In the genomic region with DNA sequence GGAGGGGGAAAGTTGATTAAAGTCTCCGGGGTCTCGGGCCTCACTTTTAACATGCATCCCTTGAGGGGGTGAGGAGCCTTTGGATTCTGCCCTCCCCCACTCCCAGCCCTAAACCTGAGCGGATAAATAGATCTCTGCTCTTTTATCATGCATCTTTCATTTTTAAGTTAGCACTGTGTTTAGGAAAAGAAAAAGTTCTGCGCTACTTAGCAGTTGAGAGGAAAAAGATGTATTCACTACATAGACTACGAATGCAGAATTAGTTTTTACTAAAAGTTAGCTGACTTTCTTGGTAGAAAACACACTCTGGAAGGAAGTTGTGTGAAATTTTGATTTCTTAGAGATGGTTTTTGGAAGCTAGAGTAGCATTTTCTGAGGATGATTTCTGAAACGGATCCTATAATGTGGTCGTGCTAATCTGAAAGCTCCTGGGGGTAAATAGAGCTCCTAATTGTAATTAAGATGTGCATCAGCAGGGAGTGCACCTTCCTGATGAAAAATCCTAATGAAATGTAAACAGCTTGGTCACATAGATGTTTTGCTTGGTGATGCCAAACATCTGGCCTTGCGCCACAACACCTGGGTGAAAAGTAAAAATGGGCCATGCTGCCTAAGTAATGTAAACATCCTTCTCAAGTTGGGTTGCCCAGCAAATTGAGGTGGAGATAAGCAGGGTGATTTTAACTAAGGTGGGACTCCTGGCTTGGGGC, we compare ENCODE assay signal across 9 cellular contexts. TPM values are rescaled to one million over a fixed set of nuclear protein-coding genes. Genes with fewer than 3 reads are reported as not detected.
DNase-seq lines count a peak whose midpoint lies in the region; ATAC-seq and TF ChIP-seq lines count a peak whose summit lies in the region.
"Had no signal": no experiment of that assay in that cellular context is flagged by ENCODE, and none has a peak within 500 bp of the region (broad histone marks: within the 10 kb centered on the region; RNA-seq: fewer than 3 reads in every experiment).

No MANE protein-coding gene starts in this region.

- peaks cover 16% of the 10 kb centered on the region for H3K4me1 Mint-ChIP-seq in activated naive CD4-positive, alpha-beta T cell treated with anti-CD3 and anti-CD28 coated beads, Interleukin-2, amount 50 U/mL, for 24 hours
- H3K4me1 Mint-ChIP-seq in brain (peaks cover 62% of the 10 kb centered on the region), CD14-positive monocyte (peaks cover 18% of the 10 kb centered on the region)

- no peaks in the 10 kb centered on the region for H3K36me3 ChIP-seq in lower lobe of right lung
- no peaks in the 10 kb centered on the region for H3K36me3 ChIP-seq in upper lobe of left lung

- peaks cover 59% of the 10 kb centered on the region for H3K27me3 Mint-ChIP-seq in activated naive CD4-positive, alpha-beta T cell treated with anti-CD3 and anti-CD28 coated beads, Interleukin-2, amount 50 U/mL, for 24 hours
- H3K27me3 Mint-ChIP-seq in brain: peaks cover 27% of the 10 kb centered on the region
- H3K27me3 Mint-ChIP-seq in CD14-positive monocyte (ENCODE audit: low read depth in 3 of 3): peaks cover 52 to 76% (median 55%) of the 10 kb centered on the region in 3 donors

- no peak for TF ChIP-seq EP300 in upper lobe of left lung (IDR thresholded peaks at IDR 0.05)

- H3K27me3 ChIP-seq in lower lobe of right lung (ENCODE audit: low read depth): peaks cover 20% of the 10 kb centered on the region
- H3K27me3 ChIP-seq in upper lobe of left lung: peaks cover 0 to 9% (median 2%) of the 10 kb centered on the region in 4 donors

- intact Hi-C loops in lower lobe of right lung (cut with DNase I): no loop called here
- intact Hi-C loops in CD14-positive monocyte (cut with micrococcal nuclease): no loop called here

- H3K9me3 Mint-ChIP-seq in activated naive CD4-positive, alpha-beta T cell treated with anti-CD3 and anti-CD28 coated beads, Interleukin-2, amount 50 U/mL, for 24 hours: no peaks in the 10 kb centered on the region
- H3K9me3 Mint-ChIP-seq in brain: no peaks in the 10 kb centered on the region
- H3K9me3 Mint-ChIP-seq in CD14-positive monocyte: peaks cover 0 to 11% (median 6%) of the 10 kb centered on the region in 7 donors

- H3K27ac Mint-ChIP-seq in activated naive CD4-positive, alpha-beta T cell treated with anti-CD3 and anti-CD28 coated beads, Interleukin-2, amount 50 U/mL, for 24 hours: no peak overlapping the region
- H3K27ac Mint-ChIP-seq in brain (peak overlapping the region; percentile 91 to 96 (median 94)), CD14-positive monocyte (no peak overlapping the region)

- TF ChIP-seq POLR2A in upper lobe of left lung (IDR thresholded peaks at IDR 0.05): no peak

- ATAC-seq in lower lobe of right lung: no peak
- no peak for ATAC-seq in upper lobe of left lung (ENCODE audit: low FRiP score in 2 of 2)

- H3K36me3 Mint-ChIP-seq in activated naive CD4-positive, alpha-beta T cell treated with anti-CD3 and anti-CD28 coated beads, Interleukin-2, amount 50 U/mL, for 24 hours: peaks cover 2% of the 10 kb centered on the region
- H3K36me3 Mint-ChIP-seq in brain (no peaks in the 10 kb centered on the region), CD14-positive monocyte (peaks cover 0 to 4% of the 10 kb centered on the region in 2 donors)

- H3K27ac ChIP-seq in lower lobe of right lung (peak overlapping the region; percentile 78), upper lobe of left lung (peak overlapping the region in 1 of 4 donors; percentile 79)

- TF ChIP-seq CTCF in brain (conservative IDR thresholded peaks at IDR 0.05): no peak
- TF ChIP-seq CTCF in lower lobe of right lung (IDR thresholded peaks at IDR 0.05): no peak
- TF ChIP-seq CTCF in upper lobe of left lung (IDR thresholded peaks at IDR 0.05): no peak
- TF ChIP-seq CTCF in CD14-positive monocyte (IDR thresholded peaks at IDR 0.05): no peak

- DNase-seq in activated naive CD4-positive, alpha-beta T cell treated with anti-CD3 and anti-CD28 coated beads, Interleukin-2, amount 50 U/mL, for 16 hours: no peak
- DNase-seq in lower lobe of right lung (no peak), upper lobe of left lung (no peak), amniotic stem cell (lab: John Stamatoyannopoulos, UW) (no peak), CD14-positive monocyte (ENCODE audit: low spot score) (no peak)
- no peak for DNase-seq in NK-92 treated with Interleukin-12 subunit alpha and Interleukin-12 subunit beta, amount 100 ng/mL, for 24 hours (lab: John Stamatoyannopoulos, UW)
- DNase-seq: DND-41 had no signal

- H3K9me3 ChIP-seq in lower lobe of right lung (no peaks in the 10 kb centered on the region), upper lobe of left lung (no peaks in the 10 kb centered on the region)

- H3K4me3 Mint-ChIP-seq in activated naive CD4-positive, alpha-beta T cell treated with anti-CD3 and anti-CD28 coated beads, Interleukin-2, amount 50 U/mL, for 24 hours: peak overlapping the region; percentile 62
- H3K4me3 Mint-ChIP-seq in brain: peak overlapping the region; percentile 93 to 96 (median 95)
- peak overlapping the region in 1 of 2 donors; percentile 90 for H3K4me3 Mint-ChIP-seq in CD14-positive monocyte

- H3K4me1 ChIP-seq in lower lobe of right lung: peaks cover 12% of the 10 kb centered on the region
- peaks cover 0 to 31% (median 23%) of the 10 kb centered on the region in 4 donors for H3K4me1 ChIP-seq in upper lobe of left lung

- WGBS in upper lobe of left lung, 2 donors: 28 to 34% methylated on average over 8 of the region's 8 CpGs

- H3K4me3 ChIP-seq in lower lobe of right lung: peak overlapping the region; percentile 69
- H3K4me3 ChIP-seq in upper lobe of left lung: peak overlapping the region; percentile 1 to 71 (median 69)

RNA-seq across cellular contexts. Expression of a gene that starts 1.8 kb away (rescaled TPM):
- polyA plus RNA-seq in brain (ENCODE audit: insufficient read depth, low read depth, low replicate concordance) (0.80 TPM), CD14-positive monocyte (not detected)
- total RNA-seq in lower lobe of right lung (15.8 TPM), upper lobe of left lung (10 to 100 TPM; 19.7 to 39.8 (median 28.5) TPM)

Comparison
In these comparisons a context has a peak if more than half of its experiments do, and no peak if none do; other contexts are left out.
1. H3K27ac Mint-ChIP-seq: peak in brain (5 of 5); none in activated naive CD4-positive, alpha-beta T cell treated with anti-CD3 and anti-CD28 coated beads, Interleukin-2, amount 50 U/mL, for 24 hours (single experiment) and CD14-positive monocyte (0 of 7).